14 cellular contexts compared by ENCODE assay signal in the genomic region with DNA sequence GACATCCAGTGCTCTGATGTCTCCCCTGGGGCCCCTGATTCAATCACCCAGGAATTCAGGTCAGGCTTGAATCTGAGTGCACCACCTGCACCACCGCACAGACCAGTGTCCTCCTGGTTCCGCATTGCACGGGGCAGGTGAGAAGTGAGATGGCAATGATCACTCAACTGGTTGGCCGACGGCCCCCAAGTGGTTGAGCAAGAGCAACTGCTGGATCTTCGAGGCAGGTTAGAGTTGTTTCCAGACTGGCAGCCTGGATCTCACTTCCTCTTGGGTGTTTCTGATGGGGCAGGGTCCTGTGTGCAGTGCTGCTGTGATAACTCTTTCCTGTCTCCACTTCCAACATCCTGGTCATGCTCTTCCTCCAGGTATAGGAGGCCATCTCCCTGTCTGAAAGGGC. TPM values are rescaled to one million over a fixed set of nuclear protein-coding genes. Genes with fewer than 3 reads are reported as not detected.
"Had no signal": no experiment of that assay in that cellular context is flagged by ENCODE, and none has a peak within 500 bp of the region (broad histone marks: within the 10 kb centered on the region; RNA-seq: fewer than 3 reads in every experiment).

No MANE protein-coding gene starts in this region.

- H3K27me3 ChIP-seq: cardiac muscle cell, colonic mucosa, vagina had no signal

- H3K9me3 ChIP-seq: colonic mucosa, gastrocnemius medialis, lower lobe of right lung, tibial artery, vagina had no signal

- H3K27ac ChIP-seq: cardiac muscle cell, colonic mucosa, gastrocnemius medialis, lower lobe of right lung, tibial artery, vagina had no signal

- H3K4me1 ChIP-seq: colonic mucosa, gastrocnemius medialis, lower lobe of right lung, tibial artery, vagina had no signal

- H3K4me2 ChIP-seq: smooth muscle cell had no signal

- ATAC-seq: activated CD8-positive, alpha-beta T cell treated with anti-CD3 and anti-CD28 coated beads, Interleukin-2, amount 10 ng/mL, durations not matched to agents 7 days and 5 days; gastrocnemius medialis; lower lobe of right lung; right cardiac atrium; stimulated activated effector memory CD8-positive, alpha-beta T cell treated with anti-CD3 and anti-CD28 coated beads, Interleukin-12 subunit alpha, Interleukin-12 subunit beta, amount 100 ng/mL, for 72 hours had no signal

- H3K4me3 ChIP-seq: cardiac muscle cell, colonic mucosa, gastrocnemius medialis, lower lobe of right lung, smooth muscle cell, tibial artery, vagina had no signal

- H3K36me3 ChIP-seq: cardiac muscle cell, colonic mucosa, gastrocnemius medialis, lower lobe of right lung, tibial artery, vagina had no signal

- DNase-seq: activated CD8-positive, alpha-beta T cell treated with anti-CD3 and anti-CD28 coated beads, Interleukin-2, amount 10 ng/mL, durations not matched to agents 7 days and 5 days; activated naive CD4-positive, alpha-beta T cell treated with anti-CD3 and anti-CD28 coated beads, Interleukin-2, amount 10 ng/mL, durations not matched to agents 7 days and 5 days; colonic mucosa; effector CD8-positive, alpha-beta T cell; gastrocnemius medialis; lower lobe of right lung; naive B cell; right cardiac atrium had no signal

RNA-seq across cellular contexts. Expression of a gene that starts 50.4 kb away (rescaled TPM):
- total RNA-seq: fibroblast of lung, smooth muscle cell had no signal
